ENCODE assay signal across 9 cellular contexts in genomic region chr1:77605246-77606026, GRCh38.
DNase-seq lines count a peak whose midpoint lies in the region; ATAC-seq and TF ChIP-seq lines count a peak whose summit lies in the region.
"Had no signal": no experiment of that assay in that cellular context is flagged by ENCODE, and none has a peak within 500 bp of the region (broad histone marks: within the 10 kb centered on the region; RNA-seq: fewer than 3 reads in every experiment).

No MANE protein-coding gene starts in this region.

- TF ChIP-seq CTCF in adrenal gland (IDR thresholded peaks at IDR 0.05) (no peak), upper lobe of left lung (IDR thresholded peaks at IDR 0.05) (no peak)

- H3K27ac ChIP-seq in adrenal gland (peak overlapping the region in 1 of 5 donors; percentile 23), right cardiac atrium (ENCODE audit: low read length) (no peak overlapping the region), upper lobe of left lung (peak overlapping the region in 2 of 4 donors; percentile 26 to 40)
- H3K27ac ChIP-seq: thoracic aorta had no signal

- H3K4me3 ChIP-seq in adrenal gland, result no peak overlapping the region
- H3K4me3 ChIP-seq in right cardiac atrium (ENCODE audit: low read length), result no peak overlapping the region
- H3K4me3 ChIP-seq in upper lobe of left lung, result no peak overlapping the region
- H3K4me3 ChIP-seq: thoracic aorta had no signal

- H3K9me3 ChIP-seq in adrenal gland (replicated peaks in 1 of 3), result peaks cover 0 to 11% (median 8%) of the 10 kb centered on the region in 3 donors
- no peaks in the 10 kb centered on the region for H3K9me3 ChIP-seq in right cardiac atrium (ENCODE audit: control insufficient read depth, low read length)
- peaks cover 12 to 18% (median 15%) of the 10 kb centered on the region in 4 donors for H3K9me3 ChIP-seq in upper lobe of left lung

- peaks cover 10 to 22% of the 10 kb centered on the region in 2 donors for H3K4me1 ChIP-seq in adrenal gland (replicated peaks in 1 of 2)
- H3K4me1 ChIP-seq in right cardiac atrium (ENCODE audit: control insufficient read depth, insufficient read depth, low read length), result peaks cover 10% of the 10 kb centered on the region
- H3K4me1 ChIP-seq in upper lobe of left lung, result peaks cover 9 to 16% (median 9%) of the 10 kb centered on the region in 4 donors

- peak; percentile 64 to 81 for ATAC-seq in right cardiac atrium
- ATAC-seq in upper lobe of left lung (ENCODE audit: low FRiP score in 2 of 2), result peak; percentile 34 to 81
- no peak for ATAC-seq in HG02588 (IDR thresholded peaks at IDR 0.05; ENCODE audit: unreplicated experiment)
- ATAC-seq in HG02610 (IDR thresholded peaks at IDR 0.05; ENCODE audit: unreplicated experiment), result no peak

- intact Hi-C loops in adrenal gland (cut with DNase I), result no loop called here
- intact Hi-C loops in right cardiac atrium (cut with DNase I), result no loop called here

- H3K27me3 ChIP-seq in adrenal gland (no peaks in the 10 kb centered on the region), right cardiac atrium (ENCODE audit: control insufficient read depth, insufficient read depth) (no peaks in the 10 kb centered on the region), upper lobe of left lung (no peaks in the 10 kb centered on the region)

- DNase-seq in DMS153 treated with DMSO at 0.1 percent for 48 hours (lab: John Stamatoyannopoulos, UW; ENCODE audit: unreplicated experiment), result peak; percentile 7
- no peak for DNase-seq in DMS153 (lab: John Stamatoyannopoulos, UW)
- DNase-seq in adrenal gland, result peak; percentile 53 to 80 (median 73)
- peak; percentile 54 to 82 (median 82) for DNase-seq in right cardiac atrium
- peak in 1 of 2 donors; percentile 69 for DNase-seq in upper lobe of left lung
- DNase-seq in NAMALWA (ENCODE audit: low spot score), result no peak

- TF ChIP-seq POLR2A in adrenal gland (IDR thresholded peaks at IDR 0.05) (no peak), upper lobe of left lung (IDR thresholded peaks at IDR 0.05) (peak in 1 of 4 donors; percentile 21)

- 68 to 81% (median 71%) methylated on average over 5 of the region's 5 CpGs for WGBS in adrenal gland, 4 donors
- 64% methylated on average over 5 of the region's 5 CpGs for WGBS in right cardiac atrium
- 65% methylated on average over 4 of the region's 5 CpGs for WGBS in upper lobe of left lung, 2 donors

- no peaks in the 10 kb centered on the region for H3K36me3 ChIP-seq in adrenal gland (replicated peaks in 1 of 2)
- peaks cover 0 to 15% (median 2%) of the 10 kb centered on the region in 4 donors for H3K36me3 ChIP-seq in upper lobe of left lung
- H3K36me3 ChIP-seq: thoracic aorta had no signal

- TF ChIP-seq EP300 in upper lobe of left lung (IDR thresholded peaks at IDR 0.05), result no peak

Comparison
In these comparisons a context has a peak if more than half of its experiments do, and no peak if none do; other contexts are left out.
1. DNase-seq: peak in DMS153 treated with DMSO at 0.1 percent for 48 hours (single experiment), adrenal gland (7 of 7) and right cardiac atrium (3 of 3); none in DMS153 (single experiment) and NAMALWA (single experiment).
2. ATAC-seq: peak in right cardiac atrium (2 of 2) and upper lobe of left lung (2 of 2); none in HG02588 (single experiment) and HG02610 (single experiment).